ENCODE assay signal across 1 cellular context in genomic region chr19:2841858-2842574, GRCh38.
TF ChIP-seq lines count a peak whose summit lies in the region.

No MANE protein-coding gene starts in this region.

TF ChIP-seq in SK-N-SH treated with all-trans-retinoic acid at 6 μM for 48 hours, 23 proteins besides CTCF, POLR2A, EP300 and RAD21 (continued from another document):
- TF ChIP-seq BACH2 (CRISPR knock-in tag; IDR thresholded peaks at IDR 0.05; ENCODE audit: borderline replicate concordance) (no peak), ZC3H10 (CRISPR knock-in tag; IDR thresholded peaks at IDR 0.05) (no peak), TCF4 (CRISPR knock-in tag; IDR thresholded peaks at IDR 0.05; ENCODE audit: borderline replicate concordance) (no peak)
